10 cellular contexts compared by ENCODE assay signal in the genomic region with DNA sequence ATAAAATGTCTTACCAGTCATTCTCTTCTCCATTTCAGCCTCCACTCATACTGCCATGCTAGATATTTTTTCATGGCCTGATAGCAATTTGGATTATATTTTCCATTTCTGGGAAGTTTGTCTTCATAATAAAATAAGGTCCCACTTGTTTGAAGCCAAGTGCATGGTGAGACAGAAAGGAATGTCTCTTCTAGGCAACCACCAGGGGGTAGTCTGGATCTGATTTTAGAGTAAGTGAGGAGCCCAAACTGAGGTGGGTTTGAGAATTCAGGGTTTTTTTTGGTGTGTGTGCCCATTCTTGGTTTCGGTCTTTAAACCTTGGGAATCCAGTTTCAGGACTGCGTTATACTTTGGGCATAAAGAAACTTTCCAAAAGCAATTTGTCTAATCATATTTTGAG.
DNase-seq lines count a peak whose midpoint lies in the region; ATAC-seq and TF ChIP-seq lines count a peak whose summit lies in the region.
"Had no signal": no experiment of that assay in that cellular context is flagged by ENCODE, and none has a peak within 500 bp of the region (broad histone marks: within the 10 kb centered on the region; RNA-seq: fewer than 3 reads in every experiment).

No MANE protein-coding gene starts in this region.

- H3K4me3 ChIP-seq in astrocyte of the cerebellum (ENCODE audit: low read depth, low read length), result no peak overlapping the region

- TF ChIP-seq CTCF in astrocyte of the cerebellum (IDR thresholded peaks at IDR 0.05; ENCODE audit: low read depth, low read length, missing control alignments), result peak; percentile 59

- no peaks in the 10 kb centered on the region for H3K36me3 Mint-ChIP-seq in natural killer cell treated with Interleukin-12 subunit alpha and Interleukin-12 subunit beta and Interleukin-15 and Interleukin-18, amount 100 ng/mL, for 72 hours
- H3K36me3 Mint-ChIP-seq: memory B cell had no signal

- H3K4me1 Mint-ChIP-seq in natural killer cell treated with Interleukin-12 subunit alpha and Interleukin-12 subunit beta and Interleukin-15 and Interleukin-18, amount 100 ng/mL, for 72 hours (ENCODE audit: low read depth in 2 of 2), result no peaks in the 10 kb centered on the region
- H3K4me1 Mint-ChIP-seq: B cell, memory B cell had no signal

- H3K27ac Mint-ChIP-seq in natural killer cell treated with Interleukin-12 subunit alpha and Interleukin-12 subunit beta and Interleukin-15 and Interleukin-18, amount 100 ng/mL, for 72 hours, result no peak overlapping the region
- H3K27ac Mint-ChIP-seq: B cell, memory B cell had no signal

- no peak overlapping the region for H3K4me3 Mint-ChIP-seq in natural killer cell treated with Interleukin-12 subunit alpha and Interleukin-12 subunit beta and Interleukin-15 and Interleukin-18, amount 100 ng/mL, for 72 hours
- H3K4me3 Mint-ChIP-seq: B cell, memory B cell had no signal

- H3K27me3 Mint-ChIP-seq in natural killer cell treated with Interleukin-12 subunit alpha and Interleukin-12 subunit beta and Interleukin-15 and Interleukin-18, amount 100 ng/mL, for 72 hours, result no peaks in the 10 kb centered on the region
- H3K27me3 Mint-ChIP-seq: B cell, memory B cell had no signal

- peaks cover 7% of the 10 kb centered on the region for H3K9me3 Mint-ChIP-seq in natural killer cell treated with Interleukin-12 subunit alpha and Interleukin-12 subunit beta and Interleukin-15 and Interleukin-18, amount 100 ng/mL, for 72 hours
- H3K9me3 Mint-ChIP-seq: memory B cell had no signal

- DNase-seq in SIG-M5 treated with dmso at 0.1 percent for 504 hours (lab: John Stamatoyannopoulos, UW; ENCODE audit: unreplicated experiment), result peak; percentile 22
- no peak for DNase-seq in SIG-M5 (lab: John Stamatoyannopoulos, UW)
- peak; percentile 58 for DNase-seq in NCI-H1105 treated with DMSO at 0.1 percent for 48 hours (lab: John Stamatoyannopoulos, UW)
- peak; percentile 31 for DNase-seq in astrocyte of the cerebellum (ENCODE audit: low read depth)
- peak; percentile 21 for DNase-seq in middle frontal gyrus (ENCODE audit: extremely low spot score, low spot score)
- DNase-seq in NOMO-1 (lab: John Stamatoyannopoulos, UW; ENCODE audit: unreplicated experiment in 2 of 2), result no peak
- DNase-seq in natural killer cell treated with Interleukin-12 subunit alpha and Interleukin-12 subunit beta and Interleukin-15 and Interleukin-18, amount 100 ng/mL, for 72 hours (ENCODE audit: low spot score), result no peak

- ATAC-seq in natural killer cell treated with Interleukin-12 subunit alpha and Interleukin-12 subunit beta and Interleukin-15 and Interleukin-18, amount 100 ng/mL, for 72 hours, result no peak
- no peak for ATAC-seq in GM19452 (IDR thresholded peaks at IDR 0.05; ENCODE audit: unreplicated experiment)

- in situ Hi-C loops in astrocyte of the cerebellum (cut with HindIII; ENCODE audit: low sequenced_read_pairs), result no loop called here

Comparison
In these comparisons a context has a peak if more than half of its experiments do, and no peak if none do; other contexts are left out.
1. DNase-seq: peak in SIG-M5 treated with dmso at 0.1 percent for 504 hours (single experiment), NCI-H1105 treated with DMSO at 0.1 percent for 48 hours (single experiment), astrocyte of the cerebellum (single experiment) and middle frontal gyrus (single experiment); none in SIG-M5 (single experiment), NOMO-1 (0 of 2) and natural killer cell treated with Interleukin-12 subunit alpha and Interleukin-12 subunit beta and Interleukin-15 and Interleukin-18, amount 100 ng/mL, for 72 hours (single experiment).